Comparison of ENCODE assay signal across 20 cellular contexts in genomic region chr5:169762338-169763095, GRCh38.
DNase-seq lines count a peak whose midpoint lies in the region; ATAC-seq, FAIRE-seq and TF ChIP-seq lines count a peak whose summit lies in the region.
"Had no signal": no experiment of that assay in that cellular context is flagged by ENCODE, and none has a peak within 500 bp of the region (broad histone marks: within the 10 kb centered on the region; RNA-seq: fewer than 3 reads in every experiment).

No MANE protein-coding gene starts in this region.

- no peak for ATAC-seq in activated T-cell treated with anti-CD3 and anti-CD28 coated beads, Interleukin-2, amount 50 U/mL, for 72 hours (replicated peaks in 1 of 2)
- ATAC-seq in foreskin keratinocyte (peak; percentile 60), left lobe of liver (no peak), omental fat pad (ENCODE audit: low FRiP score) (no peak)
- ATAC-seq in stimulated activated memory B cell treated with anti-CD40 and anti-IgM and Interleukin-4, amounts not matched to agents 10 μg/mL and 1 μg/mL and 100 μg/mL, for 72 hours, result no peak
- ATAC-seq: activated CD4-positive, alpha-beta T cell treated with anti-CD3 and anti-CD28 coated beads for 36 hours; upper lobe of right lung had no signal

- no peak for DNase-seq in activated T-cell treated with anti-CD3 and anti-CD28 coated beads, Interleukin-2, amount 50 U/mL, for 72 hours
- no peak for DNase-seq in activated T-cell treated with anti-CD3 and anti-CD28 coated beads, Interleukin-2, amount 50 U/mL, for 48 hours
- DNase-seq in SJSA1 (ENCODE audit: low read depth in 1 of 2, low spot score in 2 of 2) (peak in 1 of 2 experiments; percentile 56), foreskin keratinocyte (peak; percentile 64 to 82), left lobe of liver (ENCODE audit: low spot score) (no peak), omental fat pad (ENCODE audit: low spot score) (no peak), D721Med (ENCODE audit: insufficient read length, low spot score) (no peak)
- DNase-seq: activated CD4-positive, alpha-beta T cell treated with anti-CD3 and anti-CD28 coated beads for 36 hours; Caco-2; Kasumi-1; NCI-H1930; stimulated activated naive CD4-positive, alpha-beta T cell; upper lobe of right lung had no signal

- H3K36me3 Mint-ChIP-seq in activated T-cell treated with anti-CD3 and anti-CD28 coated beads, Interleukin-2, amount 50 U/mL, for 72 hours (ENCODE audit: insufficient read depth in 2 of 2), result peaks cover 17 to 30% of the 10 kb centered on the region in 2 donors
- H3K36me3 Mint-ChIP-seq in stimulated activated memory B cell treated with anti-CD40 and anti-IgM and Interleukin-4, amounts not matched to agents 10 μg/mL and 1 μg/mL and 100 μg/mL, for 72 hours, result peaks cover 88% of the 10 kb centered on the region

- H3K27me3 ChIP-seq in SJSA1 (replicated peaks), result no peaks in the 10 kb centered on the region
- no peaks in the 10 kb centered on the region for H3K27me3 ChIP-seq in foreskin keratinocyte
- H3K27me3 ChIP-seq: dorsolateral prefrontal cortex, neutrophil, upper lobe of right lung had no signal

- H3K27ac ChIP-seq in SJSA1, result peak overlapping the region; percentile 63
- H3K27ac ChIP-seq in foreskin keratinocyte, result peak overlapping the region; percentile 69
- H3K27ac ChIP-seq: dorsolateral prefrontal cortex, neutrophil, upper lobe of right lung had no signal

- H3K9me3 Mint-ChIP-seq in activated T-cell treated with anti-CD3 and anti-CD28 coated beads, Interleukin-2, amount 50 U/mL, for 72 hours, result no peaks in the 10 kb centered on the region
- H3K9me3 Mint-ChIP-seq in stimulated activated memory B cell treated with anti-CD40 and anti-IgM and Interleukin-4, amounts not matched to agents 10 μg/mL and 1 μg/mL and 100 μg/mL, for 72 hours, result peaks cover 2% of the 10 kb centered on the region
- H3K9me3 Mint-ChIP-seq: activated T-helper 1 cell treated with anti-CD3 and anti-CD28 coated beads, Interleukin-12 subunit alpha, Interleukin-12 subunit beta, Interleukin-2, Interleukin-4 antibody, amounts not matched to agents 30 ng/mL and 10 ng/mL and 1 ng/mL, durations not matched to agents 14 hours and 24 hours and 36 hours had no signal

- peak overlapping the region; percentile 46 for H3K27ac Mint-ChIP-seq in activated T-cell treated with anti-CD3 and anti-CD28 coated beads, Interleukin-2, amount 50 U/mL, for 72 hours
- peak overlapping the region; percentile 37 for H3K27ac Mint-ChIP-seq in stimulated activated memory B cell treated with anti-CD40 and anti-IgM and Interleukin-4, amounts not matched to agents 10 μg/mL and 1 μg/mL and 100 μg/mL, for 72 hours
- H3K27ac Mint-ChIP-seq: activated CD4-positive, alpha-beta T cell treated with anti-CD3 and anti-CD28 coated beads for 36 hours; T-helper 2 cell treated with Interferon-gamma antibody and Interleukin-4, amounts not matched to agents 5 μg/mL and 100 μg/mL, for 36 hours had no signal

- H3K9me3 ChIP-seq in SJSA1 (replicated peaks), result no peaks in the 10 kb centered on the region
- H3K9me3 ChIP-seq: Caco-2, neutrophil, upper lobe of right lung had no signal

- no peak overlapping the region for H3K4me3 Mint-ChIP-seq in activated T-cell treated with anti-CD3 and anti-CD28 coated beads, Interleukin-2, amount 50 U/mL, for 72 hours
- no peak overlapping the region for H3K4me3 Mint-ChIP-seq in stimulated activated memory B cell treated with anti-CD40 and anti-IgM and Interleukin-4, amounts not matched to agents 10 μg/mL and 1 μg/mL and 100 μg/mL, for 72 hours
- H3K4me3 Mint-ChIP-seq: activated CD4-positive, alpha-beta T cell treated with anti-CD3 and anti-CD28 coated beads for 36 hours; activated T-helper 1 cell treated with anti-CD3 and anti-CD28 coated beads, Interleukin-12 subunit alpha, Interleukin-12 subunit beta, Interleukin-2, Interleukin-4 antibody, amounts not matched to agents 30 ng/mL and 10 ng/mL and 1 ng/mL, durations not matched to agents 14 hours and 24 hours and 36 hours; T-helper 2 cell treated with Interferon-gamma antibody and Interleukin-4, amounts not matched to agents 5 μg/mL and 100 μg/mL, for 36 hours had no signal

- TF ChIP-seq CTCF in foreskin keratinocyte (conservative IDR thresholded peaks at IDR 0.05) (no peak), omental fat pad (IDR thresholded peaks at IDR 0.05) (no peak), D721Med (IDR thresholded peaks at IDR 0.05; ENCODE audit: insufficient read depth, missing control alignments) (no peak)

- no peak for FAIRE-seq in D721Med (lab: Jason Lieb, UNC)
- FAIRE-seq: A204.1, H1 had no signal

- no peaks in the 10 kb centered on the region for H3K36me3 ChIP-seq in SJSA1
- H3K36me3 ChIP-seq: upper lobe of right lung had no signal

- no peak overlapping the region for H3K4me3 ChIP-seq in SJSA1
- H3K4me3 ChIP-seq: dorsolateral prefrontal cortex, upper lobe of right lung had no signal

- H3K4me1 Mint-ChIP-seq in activated T-cell treated with anti-CD3 and anti-CD28 coated beads, Interleukin-2, amount 50 U/mL, for 72 hours (ENCODE audit: low read depth), result no peaks in the 10 kb centered on the region
- H3K4me1 Mint-ChIP-seq in stimulated activated memory B cell treated with anti-CD40 and anti-IgM and Interleukin-4, amounts not matched to agents 10 μg/mL and 1 μg/mL and 100 μg/mL, for 72 hours, result peaks cover 14% of the 10 kb centered on the region

- H3K27me3 Mint-ChIP-seq in activated T-cell treated with anti-CD3 and anti-CD28 coated beads, Interleukin-2, amount 50 U/mL, for 72 hours (ENCODE audit: low read depth), result no peaks in the 10 kb centered on the region
- H3K27me3 Mint-ChIP-seq in stimulated activated memory B cell treated with anti-CD40 and anti-IgM and Interleukin-4, amounts not matched to agents 10 μg/mL and 1 μg/mL and 100 μg/mL, for 72 hours, result no peaks in the 10 kb centered on the region
- H3K27me3 Mint-ChIP-seq: activated CD4-positive, alpha-beta T cell treated with anti-CD3 and anti-CD28 coated beads for 36 hours had no signal

- H3K4me1 ChIP-seq in SJSA1 (replicated peaks) (peaks cover 18% of the 10 kb centered on the region), foreskin keratinocyte (peaks cover 24% of the 10 kb centered on the region)
- H3K4me1 ChIP-seq: Caco-2, upper lobe of right lung had no signal

Comparison
In these comparisons a context has a peak if more than half of its experiments do, and no peak if none do; other contexts are left out.
1. DNase-seq: peak in foreskin keratinocyte (2 of 2); none in activated T-cell treated with anti-CD3 and anti-CD28 coated beads, Interleukin-2, amount 50 U/mL, for 72 hours (0 of 2), activated T-cell treated with anti-CD3 and anti-CD28 coated beads, Interleukin-2, amount 50 U/mL, for 48 hours (0 of 2), left lobe of liver (single experiment), omental fat pad (single experiment) and D721Med (single experiment).